ENCODE assay signal across 20 cellular contexts in genomic region chr2:226684563-226684959, GRCh38.
"Had no signal": no experiment of that assay in that cellular context is flagged by ENCODE, and none has a peak within 500 bp of the region (broad histone marks: within the 10 kb centered on the region; RNA-seq: fewer than 3 reads in every experiment).

No MANE protein-coding gene starts in this region.

- H3K27me3 ChIP-seq: MG63, SJSA1 had no signal

- ATAC-seq: Panc1, PC-3 had no signal

- H3K36me3 ChIP-seq: MG63, SJSA1 had no signal

- DNase-seq: Karpas-422, KG1, NCI-H1105, NCI-H1417, NCI-H1436 treated with DMSO at 0.1 percent for 48 hours, NCI-H1694, NCI-H187 treated with DMSO at 0.1 percent for 48 hours, NCI-H2029 treated with DMSO at 0.1 percent for 48 hours, NCI-H2227 treated with DMSO at 0.1 percent for 48 hours, NCI-H524, NCI-H526 treated with DMSO at 0.1 percent for 48 hours, NCI-H748 treated with DMSO at 0.1 percent for 48 hours, PC-3, SHP77, SW 1271 had no signal

- H3K27ac ChIP-seq: RWPE1, SK-N-MC had no signal

- H3K9me3 ChIP-seq: MG63, SJSA1 had no signal

- H3K4me3 ChIP-seq: MG63, SJSA1, SK-N-MC had no signal
